In the genomic region with DNA sequence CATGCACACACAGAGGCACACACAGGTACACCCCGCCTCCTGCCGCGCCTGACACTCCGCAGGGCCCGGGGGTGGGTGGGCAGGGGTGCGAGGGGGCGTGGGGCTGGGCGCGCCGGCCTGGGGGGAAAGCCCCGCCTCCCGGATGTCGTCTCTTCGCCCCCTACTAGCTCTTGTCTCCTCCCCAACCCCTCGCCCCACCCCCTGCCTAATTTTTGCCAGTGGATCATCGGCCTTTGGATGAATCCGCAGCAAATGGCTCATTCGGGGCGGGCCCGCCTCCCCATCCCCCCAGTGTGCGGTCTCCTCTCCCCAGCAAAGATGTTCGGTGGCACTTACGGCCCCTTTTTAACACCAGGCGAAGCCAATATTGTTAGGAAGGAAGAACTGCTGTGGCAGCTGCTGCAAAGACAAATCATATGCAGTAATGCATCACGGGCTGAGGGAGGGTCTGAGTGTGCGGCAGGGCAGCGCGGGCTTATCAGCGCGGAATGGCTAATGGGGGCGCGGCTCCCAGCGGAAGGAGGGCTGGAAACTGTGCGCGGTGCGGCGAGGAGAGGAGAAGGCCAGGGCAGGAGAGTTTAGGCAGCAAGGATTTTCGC, we compare ENCODE assay signal across 10 cellular contexts. TPM values are rescaled to one million over a fixed set of nuclear protein-coding genes. Genes with fewer than 3 reads are reported as not detected.
DNase-seq lines count a peak whose midpoint lies in the region; ATAC-seq and TF ChIP-seq lines count a peak whose summit lies in the region.
"Had no signal": no experiment of that assay in that cellular context is flagged by ENCODE, and none has a peak within 500 bp of the region (broad histone marks: within the 10 kb centered on the region; RNA-seq: fewer than 3 reads in every experiment).

No MANE protein-coding gene starts in this region.

- no peak overlapping the region for H3K4me3 ChIP-seq in OCI-LY7 (ENCODE audit: low read depth, low read length, poor library complexity, severe bottlenecking)

- H2AFZ ChIP-seq in OCI-LY7 (ENCODE audit: low read length), result no peak overlapping the region

- no peaks in the 10 kb centered on the region for H3K9me2 ChIP-seq in OCI-LY7 (ENCODE audit: insufficient read depth, low read length)

- no peaks in the 10 kb centered on the region for H3K36me3 ChIP-seq in OCI-LY7 (ENCODE audit: insufficient read depth, low read length)

- POLR2A ChIA-PET in activated CD4-positive, alpha-beta T cell treated with anti-CD3 and anti-CD28 coated beads for 36 hours (lab: Charles Lee), result no interaction called here
- POLR2A ChIA-PET in OCI-LY7 (lab: Charles Lee), result no interaction called here

- peaks cover 39% of the 10 kb centered on the region for H3K27me3 Mint-ChIP-seq in activated CD4-positive, alpha-beta T cell treated with anti-CD3 and anti-CD28 coated beads for 36 hours
- peaks cover 43% of the 10 kb centered on the region for H3K27me3 Mint-ChIP-seq in activated naive CD8-positive, alpha-beta T cell treated with anti-CD3 and anti-CD28 coated beads, Interleukin-2, amount 50 U/mL, for 24 hours
- H3K27me3 Mint-ChIP-seq in stimulated activated naive CD8-positive, alpha-beta T cell treated with anti-CD3 and anti-CD28 coated beads, Interleukin-15, amount 100 ng/mL, for 72 hours, result peaks cover 65% of the 10 kb centered on the region

- no TSS peak for BruUV-seq in OCI-LY7 (replicated peaks; lab: Mats Ljungman, UMichigan)

- intact Hi-C loops in activated CD4-positive, alpha-beta T cell treated with anti-CD3 and anti-CD28 coated beads for 36 hours (cut with DNase I, micrococcal nuclease), result no loop called here
- intact Hi-C loops in OCI-LY7 (cut with micrococcal nuclease; ENCODE audit: unreplicated experiment), result no loop called here

- DNase-seq in activated CD4-positive, alpha-beta T cell treated with anti-CD3 and anti-CD28 coated beads for 36 hours, result peak; percentile 45
- no peak for DNase-seq in activated CD4-positive, alpha-beta T cell treated with anti-CD3 and anti-CD28 coated beads, Interleukin-2, amount 50 U/mL, for 1 hour
- peak; percentile 45 for DNase-seq in activated naive CD8-positive, alpha-beta T cell treated with anti-CD3 and anti-CD28 coated beads, Interleukin-2, amount 50 U/mL, for 24 hours
- DNase-seq in islet precursor cell, result peak; percentile 82
- DNase-seq in stimulated activated naive CD8-positive, alpha-beta T cell treated with anti-CD3 and anti-CD28 coated beads, Interleukin-15, amount 100 ng/mL, for 72 hours, result no peak
- DNase-seq in SW 1271 (lab: John Stamatoyannopoulos, UW), result no peak
- DNase-seq in OCI-LY7 (ENCODE audit: low spot score), result no peak
- no peak for DNase-seq in cortex of kidney (lab: John Stamatoyannopoulos, UW)
- DNase-seq: activated gamma-delta T cell, NCI-H748 treated with DMSO at 0.1 percent for 48 hours had no signal

- no peaks in the 10 kb centered on the region for H3K9me3 ChIP-seq in OCI-LY7 (ENCODE audit: low read length)

- TF ChIP-seq CTCF in OCI-LY7 (conservative IDR thresholded peaks at IDR 0.05; ENCODE audit: low read length), result no peak

- H3K4me2 ChIP-seq in OCI-LY7 (ENCODE audit: low read length), result no peak overlapping the region

- peaks cover 10% of the 10 kb centered on the region for H3K4me1 Mint-ChIP-seq in activated CD4-positive, alpha-beta T cell treated with anti-CD3 and anti-CD28 coated beads for 36 hours
- peaks cover 8% of the 10 kb centered on the region for H3K4me1 Mint-ChIP-seq in activated naive CD8-positive, alpha-beta T cell treated with anti-CD3 and anti-CD28 coated beads, Interleukin-2, amount 50 U/mL, for 24 hours
- peaks cover 17% of the 10 kb centered on the region for H3K4me1 Mint-ChIP-seq in stimulated activated naive CD8-positive, alpha-beta T cell treated with anti-CD3 and anti-CD28 coated beads, Interleukin-15, amount 100 ng/mL, for 72 hours

- no peaks in the 10 kb centered on the region for H3K36me3 Mint-ChIP-seq in activated CD4-positive, alpha-beta T cell treated with anti-CD3 and anti-CD28 coated beads for 36 hours (ENCODE audit: low read depth)
- H3K36me3 Mint-ChIP-seq in activated naive CD8-positive, alpha-beta T cell treated with anti-CD3 and anti-CD28 coated beads, Interleukin-2, amount 50 U/mL, for 24 hours (ENCODE audit: low read depth), result no peaks in the 10 kb centered on the region

- no peaks in the 10 kb centered on the region for H3K4me1 ChIP-seq in OCI-LY7 (ENCODE audit: insufficient read depth, low read length, poor library complexity, severe bottlenecking)

- H3K4me3 Mint-ChIP-seq in activated CD4-positive, alpha-beta T cell treated with anti-CD3 and anti-CD28 coated beads for 36 hours, result no peak overlapping the region
- H3K4me3 Mint-ChIP-seq in activated naive CD8-positive, alpha-beta T cell treated with anti-CD3 and anti-CD28 coated beads, Interleukin-2, amount 50 U/mL, for 24 hours, result peak overlapping the region; percentile 57
- H3K4me3 Mint-ChIP-seq in stimulated activated naive CD8-positive, alpha-beta T cell treated with anti-CD3 and anti-CD28 coated beads, Interleukin-15, amount 100 ng/mL, for 72 hours, result peak overlapping the region; percentile 52 to 71

- ATAC-seq in activated CD4-positive, alpha-beta T cell treated with anti-CD3 and anti-CD28 coated beads for 36 hours, result peak; percentile 31
- peak; percentile 40 for ATAC-seq in activated naive CD8-positive, alpha-beta T cell treated with anti-CD3 and anti-CD28 coated beads, Interleukin-2, amount 50 U/mL, for 24 hours
- ATAC-seq in stimulated activated naive CD8-positive, alpha-beta T cell treated with anti-CD3 and anti-CD28 coated beads, Interleukin-15, amount 100 ng/mL, for 72 hours, result peak; percentile 31

- no peaks in the 10 kb centered on the region for H4K20me1 ChIP-seq in OCI-LY7 (ENCODE audit: insufficient read depth, low read length)

- H3K79me2 ChIP-seq in OCI-LY7 (ENCODE audit: insufficient read depth, low read depth, low read length), result no peaks in the 10 kb centered on the region

- H3K9me3 Mint-ChIP-seq in activated CD4-positive, alpha-beta T cell treated with anti-CD3 and anti-CD28 coated beads for 36 hours (ENCODE audit: low read depth), result no peaks in the 10 kb centered on the region
- no peaks in the 10 kb centered on the region for H3K9me3 Mint-ChIP-seq in activated naive CD8-positive, alpha-beta T cell treated with anti-CD3 and anti-CD28 coated beads, Interleukin-2, amount 50 U/mL, for 24 hours
- H3K9me3 Mint-ChIP-seq in stimulated activated naive CD8-positive, alpha-beta T cell treated with anti-CD3 and anti-CD28 coated beads, Interleukin-15, amount 100 ng/mL, for 72 hours, result no peaks in the 10 kb centered on the region

- CTCF ChIA-PET in activated CD4-positive, alpha-beta T cell treated with anti-CD3 and anti-CD28 coated beads for 36 hours (lab: Charles Lee), result interaction anchor here (0.7 to 2.3 kb wide), 3 partner anchors 10 to 262 kb away, joined by 3 to 12 read pairs (median 4); a partner anchor contains a TSS
- CTCF ChIA-PET in OCI-LY7 (lab: Charles Lee; ENCODE audit: unreplicated experiment), result no interaction called here

- H3K27ac Mint-ChIP-seq in activated CD4-positive, alpha-beta T cell treated with anti-CD3 and anti-CD28 coated beads for 36 hours, result no peak overlapping the region
- H3K27ac Mint-ChIP-seq in activated naive CD8-positive, alpha-beta T cell treated with anti-CD3 and anti-CD28 coated beads, Interleukin-2, amount 50 U/mL, for 24 hours, result no peak overlapping the region
- H3K27ac Mint-ChIP-seq in stimulated activated naive CD8-positive, alpha-beta T cell treated with anti-CD3 and anti-CD28 coated beads, Interleukin-15, amount 100 ng/mL, for 72 hours, result no peak overlapping the region

- H3K27ac ChIP-seq in OCI-LY7 (ENCODE audit: low read depth, low read length, poor library complexity, severe bottlenecking), result no peak overlapping the region

RNA-seq across cellular contexts. Expression of a gene that starts 13.4 kb away (rescaled TPM):
- total RNA-seq in activated CD4-positive, alpha-beta T cell treated with anti-CD3 and anti-CD28 coated beads for 36 hours, result 1 to 10 TPM; 1.6 to 1.7 TPM
- 2.3 and 5.8 TPM in 2 replicates for total RNA-seq in OCI-LY7 (2014; rRNA removed; shearing (Covaris generic))
- total RNA-seq in OCI-LY7 (2022), result 11.5 and 14.3 TPM in 2 replicates

Comparison
In these comparisons a context has a peak if more than half of its experiments do, and no peak if none do; other contexts are left out.
1. DNase-seq: peak in activated CD4-positive, alpha-beta T cell treated with anti-CD3 and anti-CD28 coated beads for 36 hours (single experiment), activated naive CD8-positive, alpha-beta T cell treated with anti-CD3 and anti-CD28 coated beads, Interleukin-2, amount 50 U/mL, for 24 hours (single experiment) and islet precursor cell (single experiment); none in activated CD4-positive, alpha-beta T cell treated with anti-CD3 and anti-CD28 coated beads, Interleukin-2, amount 50 U/mL, for 1 hour (single experiment), stimulated activated naive CD8-positive, alpha-beta T cell treated with anti-CD3 and anti-CD28 coated beads, Interleukin-15, amount 100 ng/mL, for 72 hours (0 of 2), SW 1271 (0 of 2), OCI-LY7 (single experiment) and cortex of kidney (single experiment).
2. Peak in every context shown above with its lines, with median percentiles within 50 percentile points of each other: ATAC-seq.